ENCODE assay signal across 9 cellular contexts in genomic region chr1:90718411-90719320, GRCh38. TPM values are rescaled to one million over a fixed set of nuclear protein-coding genes. Genes with fewer than 3 reads are reported as not detected.
A peak's percentile ranks its signal among the peaks of the same experiment; 100 is the strongest.
DNase-seq lines count a peak whose midpoint lies in the region; ATAC-seq and TF ChIP-seq lines count a peak whose summit lies in the region.
"Had no signal": no experiment of that assay in that cellular context is flagged by ENCODE, and none has a peak within 500 bp of the region (broad histone marks: within the 10 kb centered on the region; RNA-seq: fewer than 3 reads in every experiment).

No MANE protein-coding gene starts in this region.

- in situ Hi-C loops in astrocyte of the spinal cord (cut with HindIII; ENCODE audit: low sequenced_read_pairs) = no loop called here

- ATAC-seq in right cardiac atrium (no peak), GM19395 (IDR thresholded peaks at IDR 0.05; ENCODE audit: unreplicated experiment) (no peak), HG02623 (IDR thresholded peaks at IDR 0.05; ENCODE audit: unreplicated experiment) (no peak)

- DNase-seq in right cardiac atrium = peak in 1 of 3 donors; percentile 50
- DNase-seq in cardiac septum (ENCODE audit: low spot score) = no peak
- DNase-seq in astrocyte of the spinal cord (ENCODE audit: low read depth, low spot score) = no peak
- no peak for DNase-seq in NCI-H1694 (lab: John Stamatoyannopoulos, UW)
- DNase-seq in NK-92 (lab: John Stamatoyannopoulos, UW; ENCODE audit: unreplicated experiment) = no peak

- no peak for TF ChIP-seq CTCF in astrocyte of the spinal cord (IDR thresholded peaks at IDR 0.05; ENCODE audit: low read depth, low read length)

- peaks cover 3% of the 10 kb centered on the region for H3K4me1 ChIP-seq in right cardiac atrium (ENCODE audit: control insufficient read depth, insufficient read depth, low read length)
- H3K4me1 ChIP-seq in mesodermal cell (ENCODE audit: control insufficient read depth, insufficient read depth, low read length, poor library complexity, severe bottlenecking) = peaks cover 3% of the 10 kb centered on the region
- H3K4me1 ChIP-seq: SJSA1 had no signal

- H3K4me3 ChIP-seq in right cardiac atrium (ENCODE audit: low read length) = peak overlapping the region; percentile 68
- H3K4me3 ChIP-seq in astrocyte of the spinal cord (ENCODE audit: low read depth, low read length) = peak overlapping the region; percentile 17
- peak overlapping the region; percentile 28 for H3K4me3 ChIP-seq in mesodermal cell (ENCODE audit: extremely low read depth, insufficient read depth, low read length, poor library complexity, severe bottlenecking)

- no peaks in the 10 kb centered on the region for H3K9me3 ChIP-seq in right cardiac atrium (ENCODE audit: control insufficient read depth, low read length)
- no peaks in the 10 kb centered on the region for H3K9me3 ChIP-seq in mesodermal cell (ENCODE audit: control insufficient read depth, low read length)
- H3K9me3 ChIP-seq: SJSA1 had no signal

- intact Hi-C loops in right cardiac atrium (cut with DNase I) (no loop called here), cardiac septum (cut with DNase I) (no loop called here)

- WGBS in right cardiac atrium = 2% methylated on average over 66 of the region's 66 CpGs
- WGBS in mesodermal cell (ENCODE audit: insufficient coverage in 2 of 2), 2 experiments = 0 to 1% methylated on average over 48 to 63 of the region's 66 CpGs

- H3K36me3 ChIP-seq in mesodermal cell (ENCODE audit: control insufficient read depth, insufficient read depth, low read length) = no peaks in the 10 kb centered on the region
- H3K36me3 ChIP-seq: SJSA1 had no signal

- peaks cover 4% of the 10 kb centered on the region for H3K27me3 ChIP-seq in right cardiac atrium (ENCODE audit: control insufficient read depth, insufficient read depth)

- no peak overlapping the region for H3K27ac ChIP-seq in right cardiac atrium (ENCODE audit: low read length)
- H3K27ac ChIP-seq in mesodermal cell (ENCODE audit: low read depth, low read length, severe bottlenecking) = no peak overlapping the region
- H3K27ac ChIP-seq: SJSA1 had no signal

RNA-seq across cellular contexts. Expression of gene BARHL2, which starts 1.6 kb away (rescaled TPM):
- not detected for total RNA-seq in right cardiac atrium
- not detected for polyA plus RNA-seq in right cardiac atrium
- total RNA-seq in cardiac septum = not detected
- polyA plus RNA-seq in mesodermal cell (2013, experiment 1 of 2) = 0.33 TPM
- polyA plus RNA-seq in mesodermal cell (2013, experiment 2 of 2) = not detected
- total RNA-seq: SJSA1 had no signal

Comparison
In these comparisons a context has a peak if more than half of its experiments do, and no peak if none do; other contexts are left out.
1. H3K4me3 ChIP-seq: peak in every context shown above with its lines; median percentile 68 in right cardiac atrium; 28 in mesodermal cell; 17 in astrocyte of the spinal cord.